Comparison of ENCODE assay signal across 15 cellular contexts in the genomic region with DNA sequence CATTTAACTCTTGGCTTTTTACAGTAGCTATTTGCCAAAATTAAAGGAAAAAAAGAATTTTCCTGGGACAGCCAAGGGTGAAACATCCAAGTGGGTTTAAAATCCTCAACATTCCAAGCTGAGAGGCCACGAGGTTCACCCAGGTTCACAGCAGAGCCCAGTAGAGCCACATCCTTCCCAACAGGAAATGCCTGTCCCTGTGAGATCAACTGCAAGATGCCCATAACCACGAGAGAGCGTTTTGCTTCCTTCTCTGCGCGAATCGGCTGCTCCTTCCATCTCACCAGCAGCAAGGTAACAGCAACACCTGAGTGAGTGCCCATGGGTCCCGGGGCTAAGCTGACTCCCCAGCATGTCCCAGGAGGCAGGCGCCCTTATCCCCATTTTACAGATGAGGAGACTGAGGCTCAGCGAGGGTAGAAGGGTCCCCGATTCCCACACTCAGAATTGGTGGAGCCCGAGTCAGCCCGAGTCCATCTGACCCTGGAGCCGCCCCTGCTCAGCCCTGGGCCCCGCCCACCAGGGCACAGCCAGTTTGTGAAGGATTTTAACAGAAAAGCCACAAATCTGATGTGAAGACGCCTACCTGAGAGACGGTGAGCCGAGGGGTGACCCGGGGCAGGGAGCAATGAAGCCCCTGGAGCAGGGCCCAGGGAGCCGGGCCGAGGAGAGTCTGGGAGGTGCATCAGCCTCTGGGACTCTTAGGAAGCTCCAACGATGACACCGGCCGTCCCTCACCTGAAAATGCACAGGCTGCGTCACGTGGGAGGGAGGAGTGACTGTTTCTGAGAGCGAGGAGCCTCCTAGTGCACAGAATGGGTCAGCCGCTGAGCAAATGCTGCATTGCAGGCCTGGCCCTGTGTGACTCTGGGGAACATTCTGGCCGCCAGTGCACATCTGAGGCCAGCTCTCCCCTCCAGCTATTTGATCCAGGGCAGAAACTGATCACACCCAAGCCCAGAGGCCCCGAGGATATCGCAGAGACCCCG.
A peak's percentile ranks its signal among the peaks of the same experiment; 100 is the strongest.
DNase-seq lines count a peak whose midpoint lies in the region; ATAC-seq and TF ChIP-seq lines count a peak whose summit lies in the region.
"Had no signal": no experiment of that assay in that cellular context is flagged by ENCODE, and none has a peak within 500 bp of the region (broad histone marks: within the 10 kb centered on the region; RNA-seq: fewer than 3 reads in every experiment).

No MANE protein-coding gene starts in this region.

- H3K4me1 ChIP-seq in GM23338 (ENCODE audit: insufficient read depth) (no peaks in the 10 kb centered on the region), gastroesophageal sphincter (no peaks in the 10 kb centered on the region)
- H3K4me1 ChIP-seq: thyroid gland had no signal

- peak overlapping the region; percentile 32; the same call in 1 of the 2 replicates for H2AFZ ChIP-seq in GM23338

- POLR2A ChIA-PET in WTC11 (lab: Charles Lee) = interaction anchor here (0.6 kb wide), 1 partner anchor 189 kb away, joined by 4 read pairs; no protein-coding TSS in a partner anchor

- H3K79me2 ChIP-seq in GM23338 (replicated peaks; ENCODE audit: insufficient read depth) = no peaks in the 10 kb centered on the region

- TF ChIP-seq EP300 in gastroesophageal sphincter (IDR thresholded peaks at IDR 0.05) = no peak

- peaks cover 2% of the 10 kb centered on the region for H3K27me3 Mint-ChIP-seq in GM23338 (ENCODE audit: insufficient read depth, low read depth, poor library complexity)
- no peaks in the 10 kb centered on the region for H3K27me3 Mint-ChIP-seq in WTC11 (ENCODE audit: low read depth)
- no peaks in the 10 kb centered on the region for H3K27me3 Mint-ChIP-seq in endothelial cell (ENCODE audit: unreplicated experiment)
- H3K27me3 Mint-ChIP-seq: activated CD8-positive, alpha-beta memory T cell treated with anti-CD3 and anti-CD28 coated beads, Interleukin-2, amount 10 ng/mL, durations not matched to agents 7 days and 5 days had no signal

- CTCF ChIA-PET in WTC11 (lab: Charles Lee) = interaction anchor here (0.9 to 1.4 kb wide), 3 partner anchors 19 to 192 kb away, joined by 3 to 5 read pairs (median 3); no protein-coding TSS in a partner anchor

- H3K9me3 Mint-ChIP-seq in GM23338 (no peaks in the 10 kb centered on the region), WTC11 (peaks cover 5% of the 10 kb centered on the region; the same call in 1 of the 2 replicates), endothelial cell (ENCODE audit: unreplicated experiment) (no peaks in the 10 kb centered on the region)

- H3K27me3 ChIP-seq in GM23338 (ENCODE audit: insufficient read depth) (no peaks in the 10 kb centered on the region), gastroesophageal sphincter (peaks cover 25% of the 10 kb centered on the region)
- H3K27me3 ChIP-seq: thyroid gland had no signal

- H3F3A ChIP-seq in GM23338 (replicated peaks; ENCODE audit: low read depth) = no peaks in the 10 kb centered on the region

- TF ChIP-seq POLR2A in gastroesophageal sphincter (IDR thresholded peaks at IDR 0.05) = no peak

- peak; percentile 37 for DNase-seq in CMK (ENCODE audit: low read depth)
- DNase-seq in GM23338 (ENCODE audit: low spot score) = peak; percentile 49
- peak; percentile 51 for DNase-seq in WTC11 (ENCODE audit: low spot score)
- peak; percentile 72 for DNase-seq in islet precursor cell
- no peak for DNase-seq in MV-4-11 (lab: John Stamatoyannopoulos, UW)
- no peak for DNase-seq in endothelial cell (ENCODE audit: low spot score)
- DNase-seq: activated CD8-positive, alpha-beta memory T cell treated with anti-CD3 and anti-CD28 coated beads, Interleukin-2, amount 10 ng/mL, durations not matched to agents 7 days and 5 days; activated effector memory CD4-positive, alpha-beta T cell treated with anti-CD3 and anti-CD28 coated beads, Interleukin-2, amount 50 U/mL, for 16 hours; cerebellar nuclear complex; NCI-H1930; NCI-H510A; retina; thyroid gland had no signal

- H3K4me3 Mint-ChIP-seq in GM23338 (no peak overlapping the region; the same call in 2 of the 3 replicates), WTC11 (no peak overlapping the region), endothelial cell (ENCODE audit: unreplicated experiment) (no peak overlapping the region)
- H3K4me3 Mint-ChIP-seq: activated CD8-positive, alpha-beta memory T cell treated with anti-CD3 and anti-CD28 coated beads, Interleukin-2, amount 10 ng/mL, durations not matched to agents 7 days and 5 days had no signal

- no peaks in the 10 kb centered on the region for H3K9me2 ChIP-seq in GM23338 (ENCODE audit: insufficient read depth)

- H3K4me3 ChIP-seq in GM23338 (no peak overlapping the region), gastroesophageal sphincter (no peak overlapping the region)
- H3K4me3 ChIP-seq: thyroid gland had no signal

- no peaks in the 10 kb centered on the region; the same call in 1 of the 3 replicates for H3K36me3 Mint-ChIP-seq in GM23338 (ENCODE audit: low read depth)
- H3K36me3 Mint-ChIP-seq in WTC11 = no peaks in the 10 kb centered on the region
- H3K36me3 Mint-ChIP-seq in endothelial cell (ENCODE audit: low read depth, unreplicated experiment) = peaks cover 4% of the 10 kb centered on the region
- H3K36me3 Mint-ChIP-seq: activated CD8-positive, alpha-beta memory T cell treated with anti-CD3 and anti-CD28 coated beads, Interleukin-2, amount 10 ng/mL, durations not matched to agents 7 days and 5 days had no signal

- H3K9me3 ChIP-seq in gastroesophageal sphincter = no peaks in the 10 kb centered on the region
- H3K9me3 ChIP-seq: thyroid gland had no signal

- H3K27ac ChIP-seq in GM23338 (ENCODE audit: low read depth) = no peak overlapping the region
- no peak overlapping the region for H3K27ac ChIP-seq in gastroesophageal sphincter
- H3K27ac ChIP-seq: thyroid gland had no signal

- no peaks in the 10 kb centered on the region for H3K36me3 ChIP-seq in GM23338 (ENCODE audit: insufficient read depth)
- H3K36me3 ChIP-seq in gastroesophageal sphincter = no peaks in the 10 kb centered on the region
- H3K36me3 ChIP-seq: thyroid gland had no signal

- no peaks in the 10 kb centered on the region for H4K20me1 ChIP-seq in GM23338 (replicated peaks; ENCODE audit: insufficient read depth)

- peaks cover 8% of the 10 kb centered on the region; the same call in 2 of the 3 replicates for H3K4me1 Mint-ChIP-seq in GM23338
- peaks cover 5% of the 10 kb centered on the region; the same call in 1 of the 2 replicates for H3K4me1 Mint-ChIP-seq in WTC11
- peaks cover 9% of the 10 kb centered on the region for H3K4me1 Mint-ChIP-seq in endothelial cell (ENCODE audit: unreplicated experiment)

- H3K27ac Mint-ChIP-seq in GM23338 (no peak overlapping the region), WTC11 (no peak overlapping the region), endothelial cell (ENCODE audit: unreplicated experiment) (no peak overlapping the region)
- H3K27ac Mint-ChIP-seq: activated CD8-positive, alpha-beta memory T cell treated with anti-CD3 and anti-CD28 coated beads, Interleukin-2, amount 10 ng/mL, durations not matched to agents 7 days and 5 days had no signal

- TF ChIP-seq CTCF in GM23338 (conservative IDR thresholded peaks at IDR 0.05; ENCODE audit: low read depth in 2 of 2) = peak in 1 of 2 experiments; percentile 30; a peak in 2 of 4 replicates
- TF ChIP-seq CTCF in WTC11 (IDR thresholded peaks at IDR 0.05) = no peak
- TF ChIP-seq CTCF in endothelial cell (IDR thresholded peaks at IDR 0.05; ENCODE audit: unreplicated experiment) = no peak
- no peak for TF ChIP-seq CTCF in gastroesophageal sphincter (IDR thresholded peaks at IDR 0.05)

- peak; percentile 83 for ATAC-seq in GM23338
- ATAC-seq in WTC11 = peak; percentile 76
- ATAC-seq in GM21423 (IDR thresholded peaks at IDR 0.05; ENCODE audit: unreplicated experiment) = no peak
- ATAC-seq in gastroesophageal sphincter = no peak
- ATAC-seq: activated CD8-positive, alpha-beta memory T cell treated with anti-CD3 and anti-CD28 coated beads, Interleukin-2, amount 10 ng/mL, durations not matched to agents 7 days and 5 days had no signal

- 30% methylated on average over 1 of the region's 31 CpGs; no CpG with 5 or more reads in 1 of the 2 donors for WGBS in gastroesophageal sphincter (ENCODE audit: low coverage in 1 of 2), 2 donors

- no peak overlapping the region for H3K4me2 ChIP-seq in GM23338

TF ChIP-seq in GM23338, 12 proteins besides CTCF, POLR2A, EP300 and RAD21:
- TF ChIP-seq ZNF331 (CRISPR knock-in tag; IDR thresholded peaks at IDR 0.05; ENCODE audit: low read depth) (no peak), POLR2AphosphoS5 (IDR thresholded peaks at IDR 0.05; ENCODE audit: low read depth) (no peak), JUNB (IDR thresholded peaks at IDR 0.05; ENCODE audit: unreplicated experiment) (no peak), CREB1 (CRISPR knock-in tag; IDR thresholded peaks at IDR 0.05; ENCODE audit: low read depth) (no peak), EZH2 (IDR thresholded peaks at IDR 0.05; ENCODE audit: low read depth, unreplicated experiment) (no peak), EZH2phosphoT487 (IDR thresholded peaks at IDR 0.05; ENCODE audit: unreplicated experiment) (no peak)

TF ChIP-seq in WTC11, 78 proteins besides CTCF, POLR2A, EP300 and RAD21 (continues in another document):
- TF ChIP-seq, protein P1, sequence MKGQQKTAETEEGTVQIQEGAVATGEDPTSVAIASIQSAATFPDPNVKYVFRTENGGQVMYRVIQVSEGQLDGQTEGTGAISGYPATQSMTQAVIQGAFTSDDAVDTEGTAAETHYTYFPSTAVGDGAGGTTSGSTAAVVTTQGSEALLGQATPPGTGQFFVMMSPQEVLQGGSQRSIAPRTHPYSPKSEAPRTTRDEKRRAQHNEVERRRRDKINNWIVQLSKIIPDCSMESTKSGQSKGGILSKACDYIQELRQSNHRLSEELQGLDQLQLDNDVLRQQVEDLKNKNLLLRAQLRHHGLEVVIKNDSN (CRISPR knock-in tag; IDR thresholded peaks at IDR 0.05) = peak; percentile 83
- TF ChIP-seq ZNF232 (CRISPR knock-in tag; IDR thresholded peaks at IDR 0.05) (no peak), NFATC4 (CRISPR knock-in tag; IDR thresholded peaks at IDR 0.05) (no peak), GRHL2 (CRISPR knock-in tag; IDR thresholded peaks at IDR 0.05; ENCODE audit: insufficient replicate concordance, severe bottlenecking) (no peak), TEAD4 (CRISPR knock-in tag; IDR thresholded peaks at IDR 0.05) (no peak)
- TF ChIP-seq, protein P2, sequence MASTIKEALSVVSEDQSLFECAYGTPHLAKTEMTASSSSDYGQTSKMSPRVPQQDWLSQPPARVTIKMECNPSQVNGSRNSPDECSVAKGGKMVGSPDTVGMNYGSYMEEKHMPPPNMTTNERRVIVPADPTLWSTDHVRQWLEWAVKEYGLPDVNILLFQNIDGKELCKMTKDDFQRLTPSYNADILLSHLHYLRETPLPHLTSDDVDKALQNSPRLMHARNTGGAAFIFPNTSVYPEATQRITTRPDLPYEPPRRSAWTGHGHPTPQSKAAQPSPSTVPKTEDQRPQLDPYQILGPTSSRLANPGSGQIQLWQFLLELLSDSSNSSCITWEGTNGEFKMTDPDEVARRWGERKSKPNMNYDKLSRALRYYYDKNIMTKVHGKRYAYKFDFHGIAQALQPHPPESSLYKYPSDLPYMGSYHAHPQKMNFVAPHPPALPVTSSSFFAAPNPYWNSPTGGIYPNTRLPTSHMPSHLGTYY (CRISPR knock-in tag; IDR thresholded peaks at IDR 0.05) = no peak

Comparison
In these comparisons a context has a peak if more than half of its experiments do, and no peak if none do; other contexts are left out.
1. DNase-seq: peak in CMK (single experiment), GM23338 (single experiment), WTC11 (single experiment) and islet precursor cell (single experiment); none in MV-4-11 (single experiment) and endothelial cell (single experiment).
2. ATAC-seq: peak in GM23338 (single experiment) and WTC11 (single experiment); none in GM21423 (single experiment) and gastroesophageal sphincter (single experiment).